ENCODE assay signal across 21 cellular contexts in genomic region chr3:158140396-158140795, GRCh38. TPM values are rescaled to one million over a fixed set of nuclear protein-coding genes. Genes with fewer than 3 reads are reported as not detected.
"Had no signal": no experiment of that assay in that cellular context is flagged by ENCODE, and none has a peak within 500 bp of the region (broad histone marks: within the 10 kb centered on the region; RNA-seq: fewer than 3 reads in every experiment).

No MANE protein-coding gene starts in this region.

- ATAC-seq: activated CD4-positive, CD25-positive, alpha-beta regulatory T cell treated with anti-CD3 and anti-CD28 coated beads, Interleukin-2, amount 50 U/mL, for 24 hours; activated CD8-positive, alpha-beta T cell treated with anti-CD3 and anti-CD28 coated beads for 36 hours; body of pancreas had no signal

- DNase-seq: activated CD4-positive, alpha-beta T cell treated with anti-CD3 and anti-CD28 coated beads for 4 hours; activated CD8-positive, alpha-beta memory T cell treated with anti-CD3 and anti-CD28 coated beads, Interleukin-2, amount 50 U/mL, for 4 hours; activated CD8-positive, alpha-beta T cell treated with anti-CD3 and anti-CD28 coated beads for 36 hours; activated naive CD4-positive, alpha-beta T cell treated with anti-CD3 and anti-CD28 coated beads, Interleukin-2, amount 50 U/mL, for 16 hours; activated naive CD8-positive, alpha-beta T cell treated with anti-CD3 and anti-CD28 coated beads, Interleukin-2, amount 10 ng/mL, durations not matched to agents 7 days and 5 days; adrenal gland; aorta; body of pancreas; cerebellar nuclear complex; MM.1S; NCI-H1105 treated with DMSO at 0.1 percent for 48 hours; NCI-H1436 treated with DMSO at 0.1 percent for 48 hours; NCI-H187; NCI-H2081 treated with DMSO at 0.1 percent for 48 hours; NCI-H446; NCI-H524; SHP77; T-helper 1 cell had no signal

- H3K4me3 ChIP-seq: adrenal gland, body of pancreas, cardiac muscle cell had no signal

RNA-seq across cellular contexts. Expression of gene SHOX2, which starts 34.2 kb away (rescaled TPM):
- total RNA-seq: activated CD8-positive, alpha-beta T cell treated with anti-CD3 and anti-CD28 coated beads for 36 hours; activated naive CD8-positive, alpha-beta T cell treated with anti-CD3 and anti-CD28 coated beads, Interleukin-2, amount 10 ng/mL, durations not matched to agents 7 days and 5 days; T-helper 2 cell treated with Interferon-gamma antibody and Interleukin-4, amounts not matched to agents 100 ng/mL and 5 ng/mL, for 36 hours had no signal
